Comparison of ENCODE assay signal across 8 cellular contexts in the genomic region with DNA sequence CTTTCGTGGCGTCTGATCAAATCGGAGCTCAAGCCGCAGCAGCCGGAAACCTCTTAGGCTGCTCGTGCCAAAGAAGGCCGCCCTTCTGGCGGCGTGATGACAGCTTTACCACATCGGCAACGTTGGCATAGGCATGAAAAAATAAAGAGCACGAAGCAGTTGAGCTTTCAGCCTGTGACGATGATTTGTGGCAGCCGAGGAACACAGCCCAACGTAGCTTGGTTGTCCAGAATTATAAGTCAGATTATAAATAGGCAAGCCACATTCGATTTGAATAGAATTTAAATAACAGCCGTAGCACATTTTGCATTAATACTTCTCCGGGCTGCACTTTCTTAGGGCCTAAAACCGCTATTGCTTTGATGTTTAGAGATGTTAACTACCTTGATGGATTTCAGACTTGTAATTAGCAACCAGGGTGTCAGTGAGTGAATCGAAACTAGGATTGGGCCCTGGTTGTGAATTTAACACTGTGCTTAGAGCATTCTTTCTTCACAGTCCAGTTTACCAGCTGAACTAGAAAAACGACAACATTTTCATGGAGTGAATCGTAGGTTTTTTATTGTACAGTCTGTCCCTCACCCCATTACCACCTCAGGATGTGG. TPM values are rescaled to one million over a fixed set of nuclear protein-coding genes. Genes with fewer than 3 reads are reported as not detected.
DNase-seq lines count a peak whose midpoint lies in the region; ATAC-seq and TF ChIP-seq lines count a peak whose summit lies in the region.

No MANE protein-coding gene starts in this region.

- H2AK5ac ChIP-seq in neuronal stem cell (ENCODE audit: low read depth, low read length) = no peak overlapping the region

- H2BK12ac ChIP-seq in neuronal stem cell (ENCODE audit: low read length) = no peak overlapping the region

- peak overlapping the region; percentile 67 for H2AFZ ChIP-seq in KMS-11 (ENCODE audit: low read depth)
- H2AFZ ChIP-seq in neuronal stem cell (ENCODE audit: low read length) = peak overlapping the region; percentile 89

- no peak overlapping the region for H3K4ac ChIP-seq in neuronal stem cell (ENCODE audit: low read length)

- H3K27me3 Mint-ChIP-seq in CD8-positive, alpha-beta T cell (ENCODE audit: low read depth) = no peaks in the 10 kb centered on the region

- intact Hi-C loops in CD8-positive, alpha-beta T cell (cut with DNase I, micrococcal nuclease) = loop anchor here (1.0 to 10.0 kb wide), 6 partner anchors 26 to 1233 kb away; a partner anchor contains a TSS

- peak; percentile 70 to 94 (median 82) for DNase-seq in CD8-positive, alpha-beta T cell
- DNase-seq in RWPE2 (ENCODE audit: low spot score) (no peak), fibroblast of villous mesenchyme (ENCODE audit: low read depth) (peak; percentile 91), neuronal stem cell (ENCODE audit: low spot score) (no peak)
- DNase-seq in activated effector memory CD4-positive, alpha-beta T cell treated with Interleukin-2 at 50 U/mL for 16 hours = peak; percentile 77

- no peak overlapping the region for H3K14ac ChIP-seq in neuronal stem cell (ENCODE audit: low read length)

- peak; percentile 47 for ATAC-seq in CD8-positive, alpha-beta T cell
- peak; percentile 21 for ATAC-seq in GM21526 (IDR thresholded peaks at IDR 0.05; ENCODE audit: low FRiP score, unreplicated experiment)
- peak; percentile 46 for ATAC-seq in RWPE2 (ENCODE audit: low read depth)

- H2BK15ac ChIP-seq in neuronal stem cell (ENCODE audit: low read length) = no peak overlapping the region

- peak overlapping the region; percentile 92 for H3K4me3 ChIP-seq in CD8-positive, alpha-beta T cell (ENCODE audit: low read depth, low read length)
- H3K4me3 ChIP-seq in KMS-11 (IDR thresholded peaks at IDR 0.05; ENCODE audit: insufficient read depth, low read depth, low read length) (no peak overlapping the region), RWPE2 (ENCODE audit: severe bottlenecking) (peak overlapping the region; percentile 91), fibroblast of villous mesenchyme (ENCODE audit: low read depth, low read length) (peak overlapping the region; percentile 86), neuronal stem cell (ENCODE audit: low read length in 2 of 2) (peak overlapping the region; percentile 81 to 93), subcutaneous abdominal adipose tissue (ENCODE audit: low read depth in 1 of 5, low read length in 5 of 5) (peak overlapping the region; percentile 78 to 99 (median 90))

- peak overlapping the region; percentile 100 for H3K27ac ChIP-seq in CD8-positive, alpha-beta T cell (ENCODE audit: low read depth, low read length)
- peak overlapping the region; percentile 98 for H3K27ac ChIP-seq in KMS-11
- peak overlapping the region; percentile 92 for H3K27ac ChIP-seq in RWPE2 (ENCODE audit: poor library complexity, severe bottlenecking)
- peak overlapping the region; percentile 83 for H3K27ac ChIP-seq in neuronal stem cell (replicated peaks; ENCODE audit: low read length)
- peak overlapping the region; percentile 100 for H3K27ac ChIP-seq in subcutaneous abdominal adipose tissue (ENCODE audit: low read depth, low read length)

- H3K27ac Mint-ChIP-seq in CD8-positive, alpha-beta T cell = peak overlapping the region; percentile 100

- CTCF ChIA-PET in CD8-positive, alpha-beta T cell (lab: Charles Lee) = interaction anchor here (0.6 to 2.1 kb wide), 8 partner anchors 8 to 1196 kb away, joined by 3 to 7 read pairs (median 3); a partner anchor contains a TSS

- no peaks in the 10 kb centered on the region for H3K27me3 ChIP-seq in CD8-positive, alpha-beta T cell (ENCODE audit: insufficient read depth, low read length)
- H3K27me3 ChIP-seq in KMS-11 (ENCODE audit: insufficient read depth, low read depth) = no peaks in the 10 kb centered on the region
- H3K27me3 ChIP-seq in RWPE2 (ENCODE audit: insufficient read depth, poor library complexity, severe bottlenecking) = no peaks in the 10 kb centered on the region
- no peaks in the 10 kb centered on the region for H3K27me3 ChIP-seq in neuronal stem cell (ENCODE audit: control insufficient read depth in 3 of 3, insufficient read depth in 3 of 3, low read depth in 1 of 3, low read length in 3 of 3)
- no peaks in the 10 kb centered on the region for H3K27me3 ChIP-seq in subcutaneous abdominal adipose tissue (ENCODE audit: control insufficient read depth in 5 of 5, insufficient read depth in 4 of 5, low read length in 5 of 5)

- POLR2A ChIA-PET in CD8-positive, alpha-beta T cell (lab: Charles Lee) = interaction anchor here (0.7 to 6.6 kb wide), 28 partner anchors 8 to 1384 kb away, joined by 3 to 132 read pairs (median 6); a partner anchor contains a TSS

- H3K79me2 ChIP-seq in KMS-11 (ENCODE audit: insufficient read depth, low read depth) = peaks cover 36% of the 10 kb centered on the region

- H3K36me3 Mint-ChIP-seq in CD8-positive, alpha-beta T cell = peaks cover 27% of the 10 kb centered on the region

- peak overlapping the region; percentile 97 for H3K4me3 Mint-ChIP-seq in CD8-positive, alpha-beta T cell

- peak overlapping the region; percentile 98 for H3K9ac ChIP-seq in KMS-11
- peak overlapping the region; percentile 65 for H3K9ac ChIP-seq in neuronal stem cell (ENCODE audit: low read depth, low read length, poor library complexity)
- peak overlapping the region; percentile 83 to 100 (median 99) for H3K9ac ChIP-seq in subcutaneous abdominal adipose tissue (ENCODE audit: low read length in 5 of 5)

- H3K9me3 ChIP-seq in CD8-positive, alpha-beta T cell (ENCODE audit: low read length) = no peaks in the 10 kb centered on the region
- H3K9me3 ChIP-seq in RWPE2 (ENCODE audit: severe bottlenecking) (no peaks in the 10 kb centered on the region), neuronal stem cell (replicated peaks in 1 of 2; ENCODE audit: control insufficient read depth in 2 of 2, insufficient read depth in 1 of 2, low read depth in 1 of 2, low read length in 2 of 2) (no peaks in the 10 kb centered on the region), subcutaneous abdominal adipose tissue (ENCODE audit: control insufficient read depth in 5 of 5, low read length in 5 of 5) (no peaks in the 10 kb centered on the region)

- no peak for TF ChIP-seq CTCF in CD8-positive, alpha-beta T cell (IDR thresholded peaks at IDR 0.05)
- TF ChIP-seq CTCF in KMS-11 (conservative IDR thresholded peaks at IDR 0.05; ENCODE audit: low read depth, low read length) (no peak), RWPE2 (IDR thresholded peaks at IDR 0.05; ENCODE audit: poor library complexity, severe bottlenecking) (no peak), fibroblast of villous mesenchyme (IDR thresholded peaks at IDR 0.05; ENCODE audit: insufficient read depth, low read depth, low read length) (no peak)

- peaks cover 5% of the 10 kb centered on the region for H3K79me1 ChIP-seq in neuronal stem cell (ENCODE audit: low read depth, low read length)

- peaks cover 36% of the 10 kb centered on the region for H4K20me1 ChIP-seq in KMS-11 (ENCODE audit: insufficient read depth)

- WGBS in neuronal stem cell (ENCODE audit: extremely low coverage in 2 of 2, insufficient read length in 2 of 2, insufficient replicate concordance in 1 of 2), 2 donors = no CpG with 5 or more reads among the region's 22 CpGs

- no peak overlapping the region for H3K23ac ChIP-seq in neuronal stem cell (ENCODE audit: low read depth, low read length, poor library complexity)

- no peak overlapping the region for H4K91ac ChIP-seq in neuronal stem cell (ENCODE audit: low read depth, low read length, poor library complexity)

- H3K4me2 ChIP-seq in KMS-11 (peak overlapping the region; percentile 89), neuronal stem cell (ENCODE audit: insufficient read depth, low read length, poor library complexity, severe bottlenecking) (peak overlapping the region; percentile 63)

- H3K36me3 ChIP-seq in CD8-positive, alpha-beta T cell (ENCODE audit: insufficient read depth, low read length) = peaks cover 3% of the 10 kb centered on the region
- H3K36me3 ChIP-seq in KMS-11 (ENCODE audit: insufficient read depth) (no peaks in the 10 kb centered on the region), RWPE2 (ENCODE audit: low read depth) (peaks cover 16% of the 10 kb centered on the region), neuronal stem cell (replicated peaks in 1 of 2; ENCODE audit: control insufficient read depth in 2 of 2, insufficient read depth in 2 of 2, low read length in 2 of 2) (peaks cover 0 to 9% of the 10 kb centered on the region in 2 donors), subcutaneous abdominal adipose tissue (ENCODE audit: control insufficient read depth in 5 of 5, insufficient read depth in 5 of 5, low read length in 5 of 5) (no peaks in the 10 kb centered on the region)

- H3K18ac ChIP-seq in neuronal stem cell (ENCODE audit: low read length) = no peak overlapping the region

- no peak overlapping the region for H4K8ac ChIP-seq in neuronal stem cell (ENCODE audit: low read depth, low read length)

- peaks cover 37% of the 10 kb centered on the region for H3K4me1 ChIP-seq in CD8-positive, alpha-beta T cell (ENCODE audit: insufficient read depth, low read length)
- H3K4me1 ChIP-seq in KMS-11 (ENCODE audit: low read depth, poor library complexity, severe bottlenecking) (peaks cover 39% of the 10 kb centered on the region), RWPE2 (ENCODE audit: insufficient read depth, poor library complexity, severe bottlenecking) (peaks cover 11% of the 10 kb centered on the region), neuronal stem cell (ENCODE audit: control insufficient read depth in 2 of 2, insufficient read depth in 1 of 2, low read depth in 1 of 2, low read length in 2 of 2) (peaks cover 3 to 8% of the 10 kb centered on the region in 2 donors), subcutaneous abdominal adipose tissue (ENCODE audit: control insufficient read depth in 5 of 5, insufficient read depth in 5 of 5, low read length in 5 of 5) (peaks cover 0 to 42% (median 29%) of the 10 kb centered on the region in 5 donors)

- no peak overlapping the region for H2BK120ac ChIP-seq in neuronal stem cell (ENCODE audit: low read depth, low read length)

- peaks cover 37% of the 10 kb centered on the region for H3K4me1 Mint-ChIP-seq in CD8-positive, alpha-beta T cell (ENCODE audit: low read depth)

- H3K9me3 Mint-ChIP-seq in CD8-positive, alpha-beta T cell = no peaks in the 10 kb centered on the region

- no peak overlapping the region for H2BK5ac ChIP-seq in neuronal stem cell (ENCODE audit: low read length)

RNA-seq across cellular contexts. Expression of a gene that starts 0.9 kb away (rescaled TPM):
- total RNA-seq in CD8-positive, alpha-beta T cell = 100 to 1,000 TPM; 471 to 494 TPM
- 116 and 154 TPM in 2 replicates for total RNA-seq in fibroblast of villous mesenchyme
- polyA plus RNA-seq in neuronal stem cell (2013, experiment 1 of 2) = 90.9 TPM
- 90.9 TPM for polyA plus RNA-seq in neuronal stem cell (2013, experiment 2 of 2)

RNA-seq across cellular contexts. Expression of a gene that starts 40.4 kb away (rescaled TPM):
- 1 to 10 TPM; 1.3 to 1.5 TPM for total RNA-seq in CD8-positive, alpha-beta T cell
- 0.97 and 4.3 TPM in 2 replicates for total RNA-seq in fibroblast of villous mesenchyme
- polyA plus RNA-seq in neuronal stem cell (2013, experiment 1 of 2) = 7.3 TPM
- polyA plus RNA-seq in neuronal stem cell (2013, experiment 2 of 2) = 7.6 TPM

Comparison
In these comparisons a context has a peak if more than half of its experiments do, and no peak if none do; other contexts are left out.
1. DNase-seq: peak in CD8-positive, alpha-beta T cell (7 of 7), activated effector memory CD4-positive, alpha-beta T cell treated with Interleukin-2 at 50 U/mL for 16 hours (single experiment) and fibroblast of villous mesenchyme (single experiment); none in RWPE2 (single experiment) and neuronal stem cell (single experiment).
2. Peak in every context shown above with its lines, with median percentiles within 50 percentile points of each other: ATAC-seq, H3K27ac ChIP-seq and H3K9ac ChIP-seq.